ENCODE assay signal across 20 cellular contexts in the genomic region with DNA sequence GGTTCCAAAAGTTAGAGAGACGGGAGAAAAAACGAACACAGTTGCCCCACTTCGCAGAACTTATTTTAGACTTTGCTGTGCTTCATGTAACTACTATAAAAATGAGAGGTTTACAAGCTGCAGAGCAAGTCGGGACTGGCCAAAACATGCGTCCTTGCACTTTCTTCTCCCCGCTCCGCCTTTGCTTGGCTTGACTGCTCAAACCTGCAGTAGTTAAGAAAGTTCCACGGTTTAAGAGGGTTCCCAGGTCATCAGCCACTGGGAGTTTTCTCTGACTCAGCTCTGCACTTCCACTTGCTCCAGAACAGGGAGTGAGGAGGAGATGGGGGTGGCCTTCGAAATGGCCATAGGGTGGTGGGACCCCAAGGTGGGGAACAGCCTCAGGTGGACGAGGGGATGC. TPM values are rescaled to one million over a fixed set of nuclear protein-coding genes. Genes with fewer than 3 reads are reported as not detected.
"Had no signal": no experiment of that assay in that cellular context is flagged by ENCODE, and none has a peak within 500 bp of the region (broad histone marks: within the 10 kb centered on the region; RNA-seq: fewer than 3 reads in every experiment).

No MANE protein-coding gene starts in this region.

- ATAC-seq: activated T-helper 17 cell treated with anti-CD3 and anti-CD28 coated beads, Interleukin-2, amount 50 U/mL, for 72 hours; right cardiac atrium had no signal

- FAIRE-seq: TTC549 had no signal

- H3K9me3 Mint-ChIP-seq: activated B cell treated with CpG ODN at 0.5 μM for 24 hours; activated CD4-positive, alpha-beta T cell treated with anti-CD3 and anti-CD28 coated beads, Interleukin-2, amount 10 ng/mL, durations not matched to agents 7 days and 5 days; activated naive CD4-positive, alpha-beta T cell treated with anti-CD3 and anti-CD28 coated beads, Interleukin-2, amount 10 ng/mL, durations not matched to agents 7 days and 5 days; activated T-helper 17 cell treated with anti-CD3 and anti-CD28 coated beads, Interleukin-2, amount 50 U/mL, for 72 hours had no signal

- H3K27ac ChIP-seq: gastroesophageal sphincter, neutrophil, spleen, thoracic aorta had no signal

- H3K4me1 ChIP-seq: adrenal gland, gastroesophageal sphincter had no signal

- H3K36me3 Mint-ChIP-seq: activated naive CD4-positive, alpha-beta T cell treated with anti-CD3 and anti-CD28 coated beads, Interleukin-2, amount 10 ng/mL, durations not matched to agents 7 days and 5 days had no signal

- DNase-seq: activated B cell treated with CpG ODN at 0.5 μM for 24 hours; activated CD4-positive, alpha-beta T cell treated with anti-CD3 and anti-CD28 coated beads, Interleukin-2, amount 10 ng/mL, durations not matched to agents 7 days and 5 days; activated CD8-positive, alpha-beta memory T cell treated with anti-CD3 and anti-CD28 coated beads for 24 hours; activated naive CD4-positive, alpha-beta T cell treated with anti-CD3 and anti-CD28 coated beads, Interleukin-2, amount 10 ng/mL, durations not matched to agents 7 days and 5 days; adrenal gland; esophagus squamous epithelium; midbrain; posterior cingulate gyrus; right cardiac atrium; SHP77 treated with DMSO at 0.1 percent for 48 hours; spleen; stimulated activated CD4-positive, alpha-beta T cell treated with anti-CD3 and anti-CD28 coated beads, Interleukin-1b, Interleukin-23, amount 100 ng/mL, for 48 hours; stimulated activated naive CD4-positive, alpha-beta T cell treated with Interleukin-2 at 50 U/mL for 16 hours; T-helper 2 cell had no signal

- H3K27ac Mint-ChIP-seq: activated B cell treated with CpG ODN at 0.5 μM for 24 hours; activated CD4-positive, alpha-beta T cell treated with anti-CD3 and anti-CD28 coated beads, Interleukin-2, amount 10 ng/mL, durations not matched to agents 7 days and 5 days; activated naive CD4-positive, alpha-beta T cell treated with anti-CD3 and anti-CD28 coated beads, Interleukin-2, amount 10 ng/mL, durations not matched to agents 7 days and 5 days; activated T-helper 17 cell treated with anti-CD3 and anti-CD28 coated beads, Interleukin-2, amount 50 U/mL, for 72 hours had no signal

- H3K4me3 Mint-ChIP-seq: activated B cell treated with CpG ODN at 0.5 μM for 24 hours; activated CD4-positive, alpha-beta T cell treated with anti-CD3 and anti-CD28 coated beads, Interleukin-2, amount 10 ng/mL, durations not matched to agents 7 days and 5 days; activated naive CD4-positive, alpha-beta T cell treated with anti-CD3 and anti-CD28 coated beads, Interleukin-2, amount 10 ng/mL, durations not matched to agents 7 days and 5 days; activated T-helper 17 cell treated with anti-CD3 and anti-CD28 coated beads, Interleukin-2, amount 50 U/mL, for 72 hours had no signal

- H3K36me3 ChIP-seq: adrenal gland, esophagus squamous epithelium, gastroesophageal sphincter, neutrophil, spleen, thoracic aorta had no signal

- H3K9me3 ChIP-seq: adrenal gland, esophagus squamous epithelium, gastroesophageal sphincter, neutrophil, spleen, thoracic aorta had no signal

- H3K4me3 ChIP-seq: adrenal gland, esophagus squamous epithelium, gastroesophageal sphincter, spleen, thoracic aorta had no signal

RNA-seq across cellular contexts. Expression of a gene that starts 36.2 kb away (rescaled TPM):
- total RNA-seq: activated B cell treated with CpG ODN at 0.5 μM for 24 hours; activated CD4-positive, alpha-beta T cell treated with anti-CD3 and anti-CD28 coated beads, Interleukin-2, amount 10 ng/mL, durations not matched to agents 7 days and 5 days; dermis microvascular lymphatic vessel endothelial cell had no signal
